9 cellular contexts compared by ENCODE assay signal in the genomic region with DNA sequence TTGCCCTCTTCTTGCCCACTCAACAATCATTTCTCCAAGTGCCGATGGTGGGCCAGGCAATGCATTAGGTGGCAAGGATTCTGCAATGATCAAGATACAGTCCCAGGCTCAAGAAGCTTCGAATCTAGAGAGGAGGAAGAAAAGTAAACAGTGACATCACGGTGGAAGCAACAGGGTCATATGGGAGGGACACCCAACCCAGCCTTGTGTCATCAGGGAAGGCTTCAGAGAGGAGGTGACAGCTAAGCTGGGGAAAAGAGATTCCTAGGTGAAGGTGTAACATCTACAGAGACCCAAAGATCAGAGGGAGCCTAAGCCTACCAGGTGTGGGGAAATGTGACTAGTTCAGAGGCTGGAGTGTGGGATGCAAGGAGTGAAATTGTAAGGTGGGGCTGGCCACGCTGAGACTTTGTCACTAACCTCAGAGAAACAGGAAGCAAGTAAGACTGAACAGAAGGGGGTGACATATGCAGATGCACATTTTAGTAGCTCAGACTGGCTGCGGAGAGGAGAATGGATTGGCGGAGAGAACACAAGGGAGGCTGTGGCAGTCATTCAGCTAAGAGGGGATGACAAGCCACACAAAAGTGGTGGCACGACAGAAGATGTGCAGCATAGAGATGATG.
DNase-seq lines count a peak whose midpoint lies in the region; ATAC-seq lines count a peak whose summit lies in the region.
"Had no signal": no experiment of that assay in that cellular context is flagged by ENCODE, and none has a peak within 500 bp of the region (broad histone marks: within the 10 kb centered on the region; RNA-seq: fewer than 3 reads in every experiment).

No MANE protein-coding gene starts in this region.

- peaks cover 13% of the 10 kb centered on the region for H3K36me3 ChIP-seq in CD4-positive, CD25-positive, alpha-beta regulatory T cell (ENCODE audit: control insufficient read depth, insufficient read depth, low read length)
- H3K36me3 ChIP-seq in Karpas-422 (ENCODE audit: insufficient read depth, low read length), result peaks cover 16% of the 10 kb centered on the region; the same call in 1 of the 2 replicates
- H3K36me3 ChIP-seq: BLaER1 had no signal

- H3K4me2 ChIP-seq in Karpas-422 (ENCODE audit: low read depth, low read length, poor library complexity, severe bottlenecking), result no peak overlapping the region
- H3K4me2 ChIP-seq: BLaER1 had no signal

- peak overlapping the region; percentile 68 to 78 (median 72) for H3K4me3 Mint-ChIP-seq in CD4-positive, CD25-positive, alpha-beta regulatory T cell

- DNase-seq in CD4-positive, CD25-positive, alpha-beta regulatory T cell, result peak; percentile 57 to 91 (median 87)
- DNase-seq in Karpas-422, result peak; percentile 60
- peak; percentile 69 for DNase-seq in activated naive CD4-positive, alpha-beta T cell treated with Interleukin-2 at 50 U/mL for 16 hours
- DNase-seq in stimulated activated CD4-positive, alpha-beta T cell treated with anti-CD3 and anti-CD28 coated beads, TNF-alpha, amount 100 ng/mL, for 1 hour (ENCODE audit: low read depth in 3 of 3, low spot score in 1 of 3), result peak in 2 of 3 donors; percentile 37 to 50
- DNase-seq in foreskin melanocyte, result no peak
- DNase-seq in COR-L47 (lab: John Stamatoyannopoulos, UW), result no peak
- no peak for DNase-seq in NCI-H2171 (lab: John Stamatoyannopoulos, UW)

- H3K9ac ChIP-seq in Karpas-422 (ENCODE audit: low read length), result no peak overlapping the region
- H3K9ac ChIP-seq: BLaER1 had no signal

- ATAC-seq in CD4-positive, CD25-positive, alpha-beta regulatory T cell (ENCODE audit: low read depth in 2 of 2), result peak; percentile 84 to 86
- peak; percentile 62 for ATAC-seq in GM21447 (IDR thresholded peaks at IDR 0.05; ENCODE audit: unreplicated experiment)

- H3K9me3 ChIP-seq in CD4-positive, CD25-positive, alpha-beta regulatory T cell (ENCODE audit: control insufficient read depth in 2 of 2, low read length in 2 of 2), result no peaks in the 10 kb centered on the region
- H3K9me3 ChIP-seq in Karpas-422 (ENCODE audit: low read length), result no peaks in the 10 kb centered on the region
- H3K9me3 ChIP-seq: BLaER1 had no signal

- no peaks in the 10 kb centered on the region for H4K20me1 ChIP-seq in Karpas-422 (ENCODE audit: insufficient read depth, low read depth, low read length)
- H4K20me1 ChIP-seq: BLaER1 had no signal

- H3K27me3 ChIP-seq in CD4-positive, CD25-positive, alpha-beta regulatory T cell (ENCODE audit: control insufficient read depth, insufficient read depth, low read length), result no peaks in the 10 kb centered on the region
- no peaks in the 10 kb centered on the region for H3K27me3 ChIP-seq in Karpas-422 (ENCODE audit: low read length)
- H3K27me3 ChIP-seq: BLaER1 had no signal

- H3K36me3 Mint-ChIP-seq in CD4-positive, CD25-positive, alpha-beta regulatory T cell, result peaks cover 26% of the 10 kb centered on the region

- H3K9me2 ChIP-seq in Karpas-422 (replicated peaks; ENCODE audit: insufficient read depth, low read length), result no peaks in the 10 kb centered on the region

- H3K27ac ChIP-seq in CD4-positive, CD25-positive, alpha-beta regulatory T cell (ENCODE audit: insufficient read depth, low read length, poor library complexity, severe bottlenecking), result peak overlapping the region; percentile 88
- peak overlapping the region; percentile 28; the same call in 1 of the 2 replicates for H3K27ac ChIP-seq in Karpas-422 (ENCODE audit: low read length)
- H3K27ac ChIP-seq: BLaER1 had no signal

- no peaks in the 10 kb centered on the region for H3K27me3 Mint-ChIP-seq in CD4-positive, CD25-positive, alpha-beta regulatory T cell

- peaks cover 37 to 94% (median 79%) of the 10 kb centered on the region in 4 donors for H3K4me1 Mint-ChIP-seq in CD4-positive, CD25-positive, alpha-beta regulatory T cell

- H3K4me3 ChIP-seq in CD4-positive, CD25-positive, alpha-beta regulatory T cell (ENCODE audit: low read depth, low read length), result peak overlapping the region; percentile 73
- H3K4me3 ChIP-seq in Karpas-422 (ENCODE audit: low read length), result no peak overlapping the region
- H3K4me3 ChIP-seq: BLaER1 had no signal

- no peaks in the 10 kb centered on the region for H3K9me3 Mint-ChIP-seq in CD4-positive, CD25-positive, alpha-beta regulatory T cell

- peaks cover 93% of the 10 kb centered on the region for H3K4me1 ChIP-seq in CD4-positive, CD25-positive, alpha-beta regulatory T cell (ENCODE audit: control insufficient read depth, insufficient read depth, low read length, poor library complexity, severe bottlenecking)
- H3K4me1 ChIP-seq in Karpas-422 (ENCODE audit: low read length), result peaks cover 75% of the 10 kb centered on the region

- H3K79me2 ChIP-seq in Karpas-422 (ENCODE audit: low read length), result peaks cover 94% of the 10 kb centered on the region

- H3K27ac Mint-ChIP-seq in CD4-positive, CD25-positive, alpha-beta regulatory T cell, result peak overlapping the region; percentile 97 to 99 (median 98)

- no peak overlapping the region for H2AFZ ChIP-seq in Karpas-422 (ENCODE audit: low read length)

Comparison
In these comparisons a context has a peak if more than half of its experiments do, and no peak if none do; other contexts are left out.
1. DNase-seq: peak in CD4-positive, CD25-positive, alpha-beta regulatory T cell (3 of 3), Karpas-422 (single experiment), activated naive CD4-positive, alpha-beta T cell treated with Interleukin-2 at 50 U/mL for 16 hours (single experiment) and stimulated activated CD4-positive, alpha-beta T cell treated with anti-CD3 and anti-CD28 coated beads, TNF-alpha, amount 100 ng/mL, for 1 hour (2 of 3); none in foreskin melanocyte (single experiment), COR-L47 (single experiment) and NCI-H2171 (single experiment).